Comparison of ENCODE assay signal across 1 cellular context in the genomic region with DNA sequence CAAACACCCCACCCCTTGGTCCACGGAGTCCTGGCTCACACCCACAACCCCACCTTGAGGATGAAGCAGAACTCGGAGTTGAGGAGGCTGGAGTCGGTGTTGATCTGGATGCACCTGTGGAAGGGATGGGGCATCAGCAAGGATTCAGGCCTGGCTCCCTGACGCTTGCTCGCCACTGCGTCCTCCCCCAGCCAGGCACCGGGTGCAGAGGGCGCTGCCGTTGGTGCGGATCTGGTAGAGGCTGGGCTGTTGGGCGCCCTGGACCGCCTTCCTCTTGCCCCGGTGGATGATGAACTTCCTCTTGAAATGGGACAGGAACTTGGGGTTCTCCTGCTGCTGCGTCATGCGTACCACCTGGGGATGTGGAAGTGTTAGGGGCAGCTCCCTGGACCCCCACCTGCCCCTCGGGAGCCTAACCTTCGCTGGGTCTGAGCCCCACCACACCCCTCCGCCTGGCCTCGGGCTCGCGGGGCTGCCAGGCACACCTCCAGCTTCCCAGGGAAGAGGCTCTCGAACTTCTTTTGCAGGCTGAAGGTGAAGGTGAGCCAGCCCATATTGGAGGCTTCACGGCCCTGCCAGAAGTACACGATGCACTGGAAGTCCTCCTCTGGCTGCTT.
TF ChIP-seq lines count a peak whose summit lies in the region.

No MANE protein-coding gene starts in this region.

TF ChIP-seq in GM23338, 12 proteins besides CTCF, POLR2A, EP300 and RAD21 (continued from another document):
- TF ChIP-seq, protein P1, sequence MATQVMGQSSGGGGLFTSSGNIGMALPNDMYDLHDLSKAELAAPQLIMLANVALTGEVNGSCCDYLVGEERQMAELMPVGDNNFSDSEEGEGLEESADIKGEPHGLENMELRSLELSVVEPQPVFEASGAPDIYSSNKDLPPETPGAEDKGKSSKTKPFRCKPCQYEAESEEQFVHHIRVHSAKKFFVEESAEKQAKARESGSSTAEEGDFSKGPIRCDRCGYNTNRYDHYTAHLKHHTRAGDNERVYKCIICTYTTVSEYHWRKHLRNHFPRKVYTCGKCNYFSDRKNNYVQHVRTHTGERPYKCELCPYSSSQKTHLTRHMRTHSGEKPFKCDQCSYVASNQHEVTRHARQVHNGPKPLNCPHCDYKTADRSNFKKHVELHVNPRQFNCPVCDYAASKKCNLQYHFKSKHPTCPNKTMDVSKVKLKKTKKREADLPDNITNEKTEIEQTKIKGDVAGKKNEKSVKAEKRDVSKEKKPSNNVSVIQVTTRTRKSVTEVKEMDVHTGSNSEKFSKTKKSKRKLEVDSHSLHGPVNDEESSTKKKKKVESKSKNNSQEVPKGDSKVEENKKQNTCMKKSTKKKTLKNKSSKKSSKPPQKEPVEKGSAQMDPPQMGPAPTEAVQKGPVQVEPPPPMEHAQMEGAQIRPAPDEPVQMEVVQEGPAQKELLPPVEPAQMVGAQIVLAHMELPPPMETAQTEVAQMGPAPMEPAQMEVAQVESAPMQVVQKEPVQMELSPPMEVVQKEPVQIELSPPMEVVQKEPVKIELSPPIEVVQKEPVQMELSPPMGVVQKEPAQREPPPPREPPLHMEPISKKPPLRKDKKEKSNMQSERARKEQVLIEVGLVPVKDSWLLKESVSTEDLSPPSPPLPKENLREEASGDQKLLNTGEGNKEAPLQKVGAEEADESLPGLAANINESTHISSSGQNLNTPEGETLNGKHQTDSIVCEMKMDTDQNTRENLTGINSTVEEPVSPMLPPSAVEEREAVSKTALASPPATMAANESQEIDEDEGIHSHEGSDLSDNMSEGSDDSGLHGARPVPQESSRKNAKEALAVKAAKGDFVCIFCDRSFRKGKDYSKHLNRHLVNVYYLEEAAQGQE (IDR thresholded peaks at IDR 0.05; ENCODE audit: unreplicated experiment) = no peak
- TF ChIP-seq POLR2AphosphoS5 (IDR thresholded peaks at IDR 0.05; ENCODE audit: low read depth) (no peak), EZH2phosphoT487 (IDR thresholded peaks at IDR 0.05; ENCODE audit: unreplicated experiment) (no peak), ZNF462 (CRISPR knock-in tag; IDR thresholded peaks at IDR 0.05) (no peak)
